In the genomic region with DNA sequence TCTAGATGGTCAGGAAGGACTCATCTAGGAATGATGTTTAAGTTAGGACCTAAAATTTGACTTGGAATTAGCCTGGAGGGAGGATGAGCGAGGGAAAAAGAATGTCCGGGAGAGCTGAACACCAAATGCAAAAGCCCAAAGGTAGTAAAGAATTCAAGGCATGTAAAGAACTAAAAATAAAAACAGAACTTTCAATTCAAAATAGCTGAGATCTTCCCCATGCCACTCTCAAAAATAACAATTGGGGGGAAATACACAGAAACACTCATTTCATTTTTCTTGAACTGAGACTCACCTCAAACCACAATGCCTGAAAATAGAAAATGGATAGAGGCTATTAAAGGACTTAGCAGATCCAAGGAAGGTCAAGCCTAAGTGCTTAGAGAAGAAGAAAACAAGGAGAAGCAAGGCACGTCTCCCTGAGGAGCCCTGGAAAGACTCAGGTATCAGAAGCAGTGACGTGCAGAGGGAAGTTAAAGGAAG, we compare ENCODE assay signal across 13 cellular contexts. TPM values are rescaled to one million over a fixed set of nuclear protein-coding genes. Genes with fewer than 3 reads are reported as not detected.
DNase-seq lines count a peak whose midpoint lies in the region; ATAC-seq and TF ChIP-seq lines count a peak whose summit lies in the region.
"Had no signal": no experiment of that assay in that cellular context is flagged by ENCODE, and none has a peak within 500 bp of the region (broad histone marks: within the 10 kb centered on the region; RNA-seq: fewer than 3 reads in every experiment).

No MANE protein-coding gene starts in this region.

- H2AFZ ChIP-seq in neural progenitor cell (replicated peaks), result no peak overlapping the region

- H3K27ac ChIP-seq in brain microvascular endothelial cell, result peak overlapping the region; percentile 84
- no peak overlapping the region for H3K27ac ChIP-seq in neural progenitor cell
- no peak overlapping the region for H3K27ac ChIP-seq in stomach

- H3K9ac ChIP-seq in neural progenitor cell, result no peak overlapping the region

- no peak overlapping the region for H3K4me2 ChIP-seq in neural progenitor cell

- H3K4me1 ChIP-seq in neural progenitor cell (no peaks in the 10 kb centered on the region), stomach (no peaks in the 10 kb centered on the region)

- peak overlapping the region; percentile 14 for H3K4me3 Mint-ChIP-seq in neural progenitor cell

- H3K9me3 ChIP-seq in neural progenitor cell (ENCODE audit: low read depth) (no peaks in the 10 kb centered on the region), stomach (no peaks in the 10 kb centered on the region)

- no peak for TF ChIP-seq POLR2A in stomach (IDR thresholded peaks at IDR 0.05)

- ATAC-seq in GM19463 (IDR thresholded peaks at IDR 0.05; ENCODE audit: unreplicated experiment) (no peak), GM19455 (IDR thresholded peaks at IDR 0.05; ENCODE audit: unreplicated experiment) (no peak)
- ATAC-seq: right cardiac atrium had no signal

- TF ChIP-seq EP300 in stomach (IDR thresholded peaks at IDR 0.05), result no peak

- H4K20me1 ChIP-seq in neural progenitor cell (ENCODE audit: low read depth), result no peaks in the 10 kb centered on the region

- no peaks in the 10 kb centered on the region for H3K27me3 Mint-ChIP-seq in neural progenitor cell (ENCODE audit: insufficient read depth, low read depth)

- H3K4me1 Mint-ChIP-seq in neural progenitor cell, result no peaks in the 10 kb centered on the region

- H3K36me3 ChIP-seq in brain microvascular endothelial cell (replicated peaks) (no peaks in the 10 kb centered on the region), neural progenitor cell (no peaks in the 10 kb centered on the region), stomach (no peaks in the 10 kb centered on the region)

- no peaks in the 10 kb centered on the region for H3K79me2 ChIP-seq in neural progenitor cell (ENCODE audit: low read depth)

- no peak overlapping the region for H3K4me3 ChIP-seq in brain microvascular endothelial cell (ENCODE audit: low read depth, low read length)
- H3K4me3 ChIP-seq in neural progenitor cell, result no peak overlapping the region
- H3K4me3 ChIP-seq in stomach, result no peak overlapping the region

- H3K36me3 Mint-ChIP-seq in neural progenitor cell, result no peaks in the 10 kb centered on the region

- H3F3A ChIP-seq in neural progenitor cell (ENCODE audit: low read depth), result no peaks in the 10 kb centered on the region

- no peaks in the 10 kb centered on the region for H3K27me3 ChIP-seq in brain microvascular endothelial cell (replicated peaks)
- H3K27me3 ChIP-seq in neural progenitor cell, result no peaks in the 10 kb centered on the region
- H3K27me3 ChIP-seq in stomach, result no peaks in the 10 kb centered on the region

- DNase-seq in ELR (ENCODE audit: low read depth) (peak; percentile 68), HT1080 (ENCODE audit: low read depth) (peak; percentile 54), brain microvascular endothelial cell (peak; percentile 31), neural progenitor cell (ENCODE audit: low spot score) (no peak), stomach (no peak)
- DNase-seq in activated naive CD4-positive, alpha-beta T cell (lab: John Stamatoyannopoulos, UW), result no peak
- DNase-seq: activated T-cell treated with anti-CD3 and anti-CD28 coated beads for 4 hours, Calu3, right cardiac atrium had no signal

- in situ Hi-C loops in brain microvascular endothelial cell (cut with HindIII; ENCODE audit: low pct_ligation_motif_present, low sequenced_read_pairs), result no loop called here

- no peak overlapping the region for H3K27ac Mint-ChIP-seq in neural progenitor cell

- H3K9me3 Mint-ChIP-seq in neural progenitor cell, result no peaks in the 10 kb centered on the region

- intact Hi-C loops in stomach (cut with DNase I; ENCODE audit: low total_unique reads), result no loop called here

- no peak for TF ChIP-seq CTCF in brain microvascular endothelial cell (IDR thresholded peaks at IDR 0.05; ENCODE audit: low read depth, low read length, missing control alignments)
- no peak for TF ChIP-seq CTCF in neural progenitor cell (IDR thresholded peaks at IDR 0.05)
- TF ChIP-seq CTCF in stomach (IDR thresholded peaks at IDR 0.05), result no peak

- WGBS in stomach, 5 donors, result 82 to 89% (median 85%) methylated on average over 4 of the region's 4 CpGs

RNA-seq across cellular contexts. Expression of a gene that starts 10.5 kb away (rescaled TPM):
- not detected in 2 replicates for total RNA-seq in HT1080 (2014; rRNA removed; shearing (Covaris generic))
- polyA plus RNA-seq in HT1080 (2015; cell fraction: cytosol; rRNA removed), result 0.03 TPM in 1 of 2 replicates, not detected in the other
- not detected in 2 replicates for polyA plus RNA-seq in HT1080 (2015; cell fraction: nucleus; rRNA removed)
- not detected in 2 replicates for total RNA-seq in neural progenitor cell (ENCODE audit: low replicate concordance)
- total RNA-seq in stomach, result not detected
- polyA plus RNA-seq in stomach, result not detected
- total RNA-seq: epithelial cell of proximal tubule, subcutaneous adipose tissue had no signal

RNA-seq across cellular contexts. Expression of a gene that starts 10.6 kb away (rescaled TPM):
- 26.0 and 29.9 TPM in 2 replicates for total RNA-seq in HT1080 (2014; rRNA removed; shearing (Covaris generic))
- 28.1 and 31.5 TPM in 2 replicates for polyA plus RNA-seq in HT1080 (2015; cell fraction: cytosol; rRNA removed)
- polyA plus RNA-seq in HT1080 (2015; cell fraction: nucleus; rRNA removed), result 15.3 and 18.8 TPM in 2 replicates
- 37.7 and 41.3 TPM in 2 replicates for total RNA-seq in neural progenitor cell (ENCODE audit: low replicate concordance)
- 10 to 100 TPM; 18.4 to 72.7 (median 20.3) TPM for total RNA-seq in stomach
- polyA plus RNA-seq in stomach, result 10 to 100 TPM; 10.3 to 20.4 (median 16.3) TPM

RNA-seq across cellular contexts. Expression of a gene that starts 44.7 kb away (rescaled TPM):
- not detected in 2 replicates for total RNA-seq in HT1080 (2014; rRNA removed; shearing (Covaris generic))
- not detected in 2 replicates for polyA plus RNA-seq in HT1080 (2015; cell fraction: cytosol; rRNA removed)
- polyA plus RNA-seq in HT1080 (2015; cell fraction: nucleus; rRNA removed), result not detected in 2 replicates
- total RNA-seq in neural progenitor cell (ENCODE audit: low replicate concordance), result 0.09 and 0.11 TPM in 2 replicates
- 10 to 100 TPM in 1 of 5 donors, 1 to 10 TPM in 2, under 1 TPM in 1, not detected in 1; 0.37 to 20.4 (median 3.1) TPM for total RNA-seq in stomach
- polyA plus RNA-seq in stomach, result 1 to 10 TPM; 2.6 to 7.9 (median 7.1) TPM

Comparison
In these comparisons a context has a peak if more than half of its experiments do, and no peak if none do; other contexts are left out.
1. DNase-seq: peak in ELR (single experiment), HT1080 (single experiment) and brain microvascular endothelial cell (single experiment); none in neural progenitor cell (single experiment), stomach (single experiment) and activated naive CD4-positive, alpha-beta T cell (0 of 4).